Comparison of ENCODE assay signal across 1 cellular context in genomic region chr3:195698325-195699147, GRCh38.
TF ChIP-seq lines count a peak whose summit lies in the region.

No MANE protein-coding gene starts in this region.

TF ChIP-seq in K562, 482 proteins besides CTCF, POLR2A, EP300 and RAD21 (continued from another document):
- no peak for TF ChIP-seq ZNF449 (CRISPR knock-in tag; IDR thresholded peaks at IDR 0.05)
- no peak for TF ChIP-seq MGA (IDR thresholded peaks at IDR 0.05)
- TF ChIP-seq HDAC6 (IDR thresholded peaks at IDR 0.05; ENCODE audit: low read depth, low read length) = no peak
- no peak; the same call in 1 of the 2 replicates for TF ChIP-seq BRD4 (IDR thresholded peaks at IDR 0.05)
- no peak for TF ChIP-seq DEAF1 (CRISPR knock-in tag; IDR thresholded peaks at IDR 0.05)
- no peak for TF ChIP-seq ZNF398 (CRISPR knock-in tag; IDR thresholded peaks at IDR 0.05)
- TF ChIP-seq SP1 (CRISPR knock-in tag; IDR thresholded peaks at IDR 0.05) = peak; percentile 44; the same call in 1 of the 2 replicates
- no peak for TF ChIP-seq PHTF2 (CRISPR knock-in tag; IDR thresholded peaks at IDR 0.05)
- TF ChIP-seq KLF13 (tag; IDR thresholded peaks at IDR 0.05; ENCODE audit: borderline replicate concordance, low read depth) = no peak
- no peak for TF ChIP-seq ZNF780A (CRISPR knock-in tag; IDR thresholded peaks at IDR 0.05)
- no peak for TF ChIP-seq ZBTB2 (IDR thresholded peaks at IDR 0.05)
